ENCODE assay signal across 8 cellular contexts in the genomic region with DNA sequence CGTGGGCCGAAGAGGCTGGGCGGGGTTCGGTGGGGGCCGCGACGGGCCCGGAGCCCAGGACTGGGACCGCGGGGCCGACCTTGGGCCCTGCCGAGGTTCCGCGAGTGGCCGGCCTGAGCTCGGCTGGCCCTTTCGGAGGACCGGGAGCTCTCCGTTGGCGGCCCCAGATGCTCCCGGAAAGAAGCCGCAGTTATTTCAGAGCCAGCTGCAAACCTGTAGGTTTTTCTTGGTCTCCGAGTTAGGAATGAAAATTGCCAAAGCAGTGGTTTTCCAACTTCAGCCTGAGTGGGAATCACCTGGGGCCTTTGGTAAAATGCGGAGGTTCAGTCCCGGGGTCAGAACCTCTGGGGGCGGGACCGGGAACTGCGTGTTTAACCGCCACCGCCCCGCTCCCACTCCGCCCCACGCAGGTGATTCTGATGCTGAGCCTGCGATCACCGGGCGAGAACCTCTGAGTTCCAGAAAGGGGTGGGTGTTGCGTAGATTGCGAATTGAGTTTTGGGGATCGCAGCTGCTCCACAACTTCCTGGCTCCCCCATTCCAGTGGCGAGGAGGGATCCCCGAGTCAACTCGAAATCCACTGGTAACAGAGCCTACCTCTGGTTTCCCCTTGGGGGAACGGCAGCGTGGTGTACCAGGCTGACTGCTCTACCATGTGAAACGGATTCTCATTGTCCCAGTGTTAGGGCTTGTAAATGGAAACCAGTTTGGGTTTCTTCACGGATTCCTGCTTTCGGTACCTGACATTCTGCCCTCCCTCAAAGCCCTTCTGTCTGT. TPM values are rescaled to one million over a fixed set of nuclear protein-coding genes. Genes with fewer than 3 reads are reported as not detected.
DNase-seq lines count a peak whose midpoint lies in the region; ATAC-seq lines count a peak whose summit lies in the region.
"Not testable (repeated sequence)": the region's sequence is repeated elsewhere in the genome, so short reads cannot be mapped to it uniquely, and the experiment has no call there.

No MANE protein-coding gene starts in this region.

- WGBS in trophoblast cell (ENCODE audit: extremely low coverage, insufficient coverage, insufficient read length), result no CpG with 5 or more reads among the region's 47 CpGs

- H3K79me2 ChIP-seq in trophoblast cell (ENCODE audit: control insufficient read depth, insufficient read depth, low read length, poor library complexity), result peaks cover 21% of the 10 kb centered on the region

- H4K8ac ChIP-seq in trophoblast cell (ENCODE audit: low read depth, low read length), result peak overlapping the region; percentile 100

- H3K4me1 ChIP-seq in iPS-18a (ENCODE audit: control insufficient read depth, low read depth, low read length); trophoblast cell (ENCODE audit: control insufficient read depth in 1 of 2, insufficient read depth in 2 of 2, low read length in 2 of 2): not testable (repeated sequence)

- intact Hi-C loops in activated CD4-positive, alpha-beta memory T cell treated with anti-CD3 and anti-CD28 coated beads for 36 hours (cut with micrococcal nuclease), result not testable (repeated sequence)

- H3K79me1 ChIP-seq in trophoblast cell (ENCODE audit: low read length), result peaks cover 13% of the 10 kb centered on the region

- peak overlapping the region; percentile 73 for H3K27ac ChIP-seq in caudate nucleus (ENCODE audit: low read depth, low read length)
- H3K27ac ChIP-seq in iPS-18a (ENCODE audit: low read length), result not testable (repeated sequence)
- H3K27ac ChIP-seq in trophoblast cell (ENCODE audit: low read depth, low read length), result peak overlapping the region; percentile 91

- peak overlapping the region; percentile 97 for H2BK5ac ChIP-seq in trophoblast cell (ENCODE audit: low read depth, low read length, poor library complexity)

- peak overlapping the region; percentile 74 for H3K4me3 ChIP-seq in iPS-18a (ENCODE audit: low read length)
- peak overlapping the region; percentile 97 for H3K4me3 ChIP-seq in trophoblast cell (ENCODE audit: low read depth, low read length)

- H3K4me2 ChIP-seq in trophoblast cell (ENCODE audit: low read length), result peak overlapping the region; percentile 76

- not testable (repeated sequence) for H3K9me3 Mint-ChIP-seq in activated CD4-positive, alpha-beta memory T cell treated with anti-CD3 and anti-CD28 coated beads for 36 hours

- peak overlapping the region; percentile 100 for H3K14ac ChIP-seq in trophoblast cell (ENCODE audit: low read length)

- peak overlapping the region; percentile 100 for H3K4ac ChIP-seq in trophoblast cell (ENCODE audit: low read depth, low read length)

- peak overlapping the region; percentile 87 for H3K4me3 Mint-ChIP-seq in activated CD4-positive, alpha-beta memory T cell treated with anti-CD3 and anti-CD28 coated beads for 36 hours

- H3K9ac ChIP-seq in iPS-18a (ENCODE audit: low read length) (peak overlapping the region; percentile 84), trophoblast cell (ENCODE audit: low read length) (peak overlapping the region; percentile 88)

- H4K12ac ChIP-seq in trophoblast cell (ENCODE audit: low read depth, low read length), result peak overlapping the region; percentile 99

- H2BK120ac ChIP-seq in trophoblast cell (ENCODE audit: insufficient read depth, low read length, poor library complexity), result peak overlapping the region; percentile 90

- H3K4me1 Mint-ChIP-seq in activated CD4-positive, alpha-beta memory T cell treated with anti-CD3 and anti-CD28 coated beads for 36 hours (ENCODE audit: low read depth), result peaks cover 22% of the 10 kb centered on the region

- peak; percentile 16 for ATAC-seq in HG02840 (IDR thresholded peaks at IDR 0.05; ENCODE audit: low FRiP score, unreplicated experiment)

- peak overlapping the region; percentile 79 for H3K27ac Mint-ChIP-seq in activated CD4-positive, alpha-beta memory T cell treated with anti-CD3 and anti-CD28 coated beads for 36 hours

- peak overlapping the region; percentile 100 for H2AFZ ChIP-seq in trophoblast cell (ENCODE audit: insufficient read depth, low read length, poor library complexity)

- H3K27me3 ChIP-seq in iPS-18a (ENCODE audit: control insufficient read depth, insufficient read depth, low read length); trophoblast cell (ENCODE audit: insufficient read depth, low read length): not testable (repeated sequence)

- peak overlapping the region; percentile 96 for H4K91ac ChIP-seq in trophoblast cell (ENCODE audit: low read depth, low read length)

- not testable (repeated sequence) for H3K36me3 Mint-ChIP-seq in activated CD4-positive, alpha-beta memory T cell treated with anti-CD3 and anti-CD28 coated beads for 36 hours

- H2BK12ac ChIP-seq in trophoblast cell (ENCODE audit: low read length), result not testable (repeated sequence)

- H3K9me3 ChIP-seq in iPS-18a (ENCODE audit: control insufficient read depth, low read depth, low read length); trophoblast cell (ENCODE audit: insufficient read depth, low read depth, low read length): not testable (repeated sequence)

- H3K36me3 ChIP-seq in iPS-18a (ENCODE audit: control insufficient read depth, low read depth, low read length); trophoblast cell (ENCODE audit: control insufficient read depth in 1 of 2, insufficient read depth in 2 of 2, low read length in 2 of 2): not testable (repeated sequence)

- H3K27me3 Mint-ChIP-seq in activated CD4-positive, alpha-beta memory T cell treated with anti-CD3 and anti-CD28 coated beads for 36 hours, result not testable (repeated sequence)

- POLR2A ChIA-PET in activated CD4-positive, alpha-beta memory T cell treated with anti-CD3 and anti-CD28 coated beads for 36 hours (lab: Charles Lee), result not testable (repeated sequence)

- H2AK5ac ChIP-seq in trophoblast cell (ENCODE audit: low read length), result not testable (repeated sequence)

- not testable (repeated sequence) for H3K23ac ChIP-seq in trophoblast cell (ENCODE audit: low read length)

- peak overlapping the region; percentile 100 for H3K18ac ChIP-seq in trophoblast cell (ENCODE audit: low read length)

- CTCF ChIA-PET in activated CD4-positive, alpha-beta memory T cell treated with anti-CD3 and anti-CD28 coated beads for 36 hours (lab: Charles Lee), result not testable (repeated sequence)

- DNase-seq in DMS53 (lab: John Stamatoyannopoulos, UW), result peak; percentile 64
- DNase-seq in NCI-H748 (lab: John Stamatoyannopoulos, UW; ENCODE audit: unreplicated experiment), result peak; percentile 3
- DNase-seq in activated CD4-positive, alpha-beta memory T cell treated with anti-CD3 and anti-CD28 coated beads for 36 hours, result peak; percentile 73
- peak in 40 of 61 donors; percentile 13 to 85 (median 48) for DNase-seq in caudate nucleus (lab: John Stamatoyannopoulos, UW)
- peak in 1 of 2 donors; percentile 55 for DNase-seq in trophoblast cell
- DNase-seq in stimulated activated naive CD4-positive, alpha-beta T cell treated with Interleukin-2 at 50 U/mL for 16 hours (lab: John Stamatoyannopoulos, UW), result peak; percentile 63

RNA-seq across cellular contexts. Expression of a gene that starts 0.8 kb away (rescaled TPM):
- total RNA-seq in activated CD4-positive, alpha-beta memory T cell treated with anti-CD3 and anti-CD28 coated beads for 36 hours, result 10 to 100 TPM; 53.7 to 55.6 TPM
- 90.1 and 92.1 TPM in 2 replicates for polyA plus RNA-seq in trophoblast cell (2013)

RNA-seq across cellular contexts. Expression of a gene that starts 38.4 kb away (rescaled TPM):
- total RNA-seq in activated CD4-positive, alpha-beta memory T cell treated with anti-CD3 and anti-CD28 coated beads for 36 hours, result 10 to 100 TPM; 68.4 to 76.8 TPM
- 45.8 and 48.2 TPM in 2 replicates for polyA plus RNA-seq in trophoblast cell (2013)
